In the genomic region with DNA sequence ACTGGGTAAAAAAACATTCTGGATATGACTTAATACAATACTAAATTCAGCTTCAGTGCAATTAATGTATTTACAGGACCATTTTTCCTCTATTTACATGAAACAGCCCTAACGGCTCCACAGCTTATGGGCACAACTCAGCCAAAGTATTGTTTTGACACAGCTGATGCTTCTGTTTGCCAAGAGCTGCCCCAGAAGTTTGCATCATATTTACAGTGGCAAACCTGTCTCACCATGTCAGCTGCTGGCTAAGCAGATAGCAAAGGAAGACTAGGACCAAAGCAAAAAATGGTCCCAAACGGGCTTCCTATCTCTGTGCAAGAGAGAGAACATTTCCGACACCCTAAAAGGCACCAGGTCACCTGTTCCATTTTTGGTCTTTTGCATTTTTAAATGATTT, we compare ENCODE assay signal across 17 cellular contexts.
A peak's percentile ranks its signal among the peaks of the same experiment; 100 is the strongest.
DNase-seq lines count a peak whose midpoint lies in the region; ATAC-seq and TF ChIP-seq lines count a peak whose summit lies in the region.
"Had no signal": no experiment of that assay in that cellular context is flagged by ENCODE, and none has a peak within 500 bp of the region (broad histone marks: within the 10 kb centered on the region; RNA-seq: fewer than 3 reads in every experiment).

No MANE protein-coding gene starts in this region.

- H3K4me1 Mint-ChIP-seq in nephron = peaks cover 48% of the 10 kb centered on the region
- H3K4me1 Mint-ChIP-seq: CD8-positive, alpha-beta memory T cell; IgD-negative memory B cell had no signal

- DNase-seq in BE2C (no peak), COR-L47 (lab: John Stamatoyannopoulos, UW) (peak; percentile 2), NCI-H748 treated with DMSO at 0.1 percent for 48 hours (lab: John Stamatoyannopoulos, UW) (peak; percentile 15), uterus (no peak), A673 (ENCODE audit: low spot score) (no peak)
- DNase-seq: CD8-positive, alpha-beta memory T cell; DMS79; HFFc6; KG1 had no signal

- intact Hi-C loops in uterus (cut with DNase I; ENCODE audit: low total_unique reads) = no loop called here
- intact Hi-C loops in A673 (cut with micrococcal nuclease; ENCODE audit: unreplicated experiment) = no loop called here

- CTCF ChIA-PET in A673 (lab: Charles Lee) = no interaction called here

- no TSS peak for BruUV-seq in A673 (replicated peaks; lab: Mats Ljungman, UMichigan)

- H3K27ac ChIP-seq in uterus = no peak overlapping the region
- H3K27ac ChIP-seq in A673 (ENCODE audit: low read depth, low read length, poor library complexity, severe bottlenecking) = no peak overlapping the region
- H3K27ac ChIP-seq: A549, BLaER1 had no signal

- TF ChIP-seq POLR2A in uterus (IDR thresholded peaks at IDR 0.05) = no peak

- ATAC-seq in HG03135 (IDR thresholded peaks at IDR 0.05; ENCODE audit: unreplicated experiment) (no peak), HG03342 (IDR thresholded peaks at IDR 0.05; ENCODE audit: unreplicated experiment) (no peak)
- ATAC-seq: A549, GM12878 had no signal

- no peaks in the 10 kb centered on the region for H3K9me3 Mint-ChIP-seq in nephron
- H3K9me3 Mint-ChIP-seq: HFFc6 had no signal

- no peak overlapping the region for H3K4me3 Mint-ChIP-seq in nephron
- H3K4me3 Mint-ChIP-seq: CD8-positive, alpha-beta memory T cell; HFFc6; IgD-negative memory B cell had no signal

- peaks cover 32% of the 10 kb centered on the region for H3K36me3 ChIP-seq in BE2C
- no peaks in the 10 kb centered on the region for H3K36me3 ChIP-seq in uterus
- no peaks in the 10 kb centered on the region for H3K36me3 ChIP-seq in A673 (ENCODE audit: insufficient read depth, low read length, poor library complexity, severe bottlenecking)
- H3K36me3 ChIP-seq: BLaER1, HAP-1 had no signal

- H3K27ac Mint-ChIP-seq in nephron = peak overlapping the region; percentile 21 to 66 (median 58)
- H3K27ac Mint-ChIP-seq: CD8-positive, alpha-beta memory T cell; HFFc6; IgD-negative memory B cell had no signal

- H3K27me3 ChIP-seq in BE2C (no peaks in the 10 kb centered on the region), uterus (no peaks in the 10 kb centered on the region), A673 (replicated peaks; ENCODE audit: insufficient read depth, low read depth, low read length, poor library complexity) (no peaks in the 10 kb centered on the region)
- H3K27me3 ChIP-seq: BLaER1 had no signal

- H3K4me1 ChIP-seq in BE2C (0 out of 2 replicates have a peak, but pooled peaks cover 2% of the 10 kb centered on the region), uterus (no peaks in the 10 kb centered on the region), A673 (ENCODE audit: insufficient read depth, low read length, poor library complexity, severe bottlenecking) (no peaks in the 10 kb centered on the region)
- H3K4me1 ChIP-seq: A549, BLaER1, HAP-1 had no signal

- H3K9me3 ChIP-seq in BE2C (no peaks in the 10 kb centered on the region), uterus (no peaks in the 10 kb centered on the region), A673 (ENCODE audit: low read depth, low read length, poor library complexity, severe bottlenecking) (no peaks in the 10 kb centered on the region)
- H3K9me3 ChIP-seq: A549, BLaER1, HAP-1 had no signal

- 0 out of 2 replicates have a peak, but pooled peaks have one; percentile 3 for TF ChIP-seq CTCF in BE2C (IDR thresholded peaks at IDR 0.05; ENCODE audit: low read depth, low read length)
- no peak for TF ChIP-seq CTCF in nephron (IDR thresholded peaks at IDR 0.05; ENCODE audit: unreplicated experiment in 3 of 3)
- TF ChIP-seq CTCF in uterus (IDR thresholded peaks at IDR 0.05) = no peak
- no peak for TF ChIP-seq CTCF in A673 (conservative IDR thresholded peaks at IDR 0.05; ENCODE audit: low read depth, low read length)

- H3K27me3 Mint-ChIP-seq in nephron (ENCODE audit: low read depth) = no peaks in the 10 kb centered on the region
- H3K27me3 Mint-ChIP-seq: CD8-positive, alpha-beta memory T cell had no signal

- H3K4me3 ChIP-seq in BE2C (ENCODE audit: low read depth, low read length) (no peak overlapping the region), uterus (no peak overlapping the region), A673 (ENCODE audit: low read depth, low read length, poor library complexity, severe bottlenecking) (no peak overlapping the region)
- H3K4me3 ChIP-seq: A549, BLaER1, GM12878, HAP-1 had no signal

- peaks cover 66% of the 10 kb centered on the region for H3K36me3 Mint-ChIP-seq in nephron (ENCODE audit: low read depth)
- H3K36me3 Mint-ChIP-seq: CD8-positive, alpha-beta memory T cell; IgD-negative memory B cell had no signal

- POLR2A ChIA-PET in A673 (lab: Charles Lee; ENCODE audit: low non-redundant PET) = no interaction called here

Comparison
In these comparisons a context has a peak if more than half of its experiments do, and no peak if none do; other contexts are left out.
1. DNase-seq: peak in COR-L47 (single experiment) and NCI-H748 treated with DMSO at 0.1 percent for 48 hours (single experiment); none in BE2C (single experiment), uterus (0 of 2) and A673 (single experiment).